In genomic region chr7:42545049-42545724, GRCh38 we compare ENCODE assay signal across 24 cellular contexts.
"Had no signal": no experiment of that assay in that cellular context is flagged by ENCODE, and none has a peak within 500 bp of the region (broad histone marks: within the 10 kb centered on the region; RNA-seq: fewer than 3 reads in every experiment).

No MANE protein-coding gene starts in this region.

- H3K27me3 ChIP-seq: SJCRH30 had no signal

- DNase-seq: MV-4-11; NCI-H1048; NCI-H1105; NCI-H1417 treated with DMSO at 0.1 percent for 48 hours; NCI-H146; NCI-H1694 treated with DMSO at 0.1 percent for 48 hours; NCI-H1930; NCI-H2081; NCI-H2107; NCI-H2227 treated with DMSO at 0.1 percent for 48 hours; NCI-H510A; NCI-H524 treated with DMSO at 0.1 percent for 48 hours; NCI-H69; NCI-H774; NK-92 treated with Interleukin-12 subunit alpha and Interleukin-12 subunit beta, amount 100 ng/mL, for 24 hours; PC-3; SHP77 treated with DMSO at 0.1 percent for 48 hours; SJCRH30 had no signal

- H3K36me3 ChIP-seq: SJCRH30 had no signal

- ATAC-seq: K562, Panc1, PC-3, Right ventricle myocardium inferior, SK-N-SH treated with all-trans-retinoic acid at 6 μM for 48 hours had no signal

- H3K4me1 ChIP-seq: SJCRH30 had no signal

- FAIRE-seq: HTR-8/SVneo, K562 had no signal

- H3K27ac ChIP-seq: HL-60, SJCRH30 had no signal

- H3K4me3 ChIP-seq: K562, SJCRH30 had no signal
